ENCODE assay signal across 1 cellular context in the genomic region with DNA sequence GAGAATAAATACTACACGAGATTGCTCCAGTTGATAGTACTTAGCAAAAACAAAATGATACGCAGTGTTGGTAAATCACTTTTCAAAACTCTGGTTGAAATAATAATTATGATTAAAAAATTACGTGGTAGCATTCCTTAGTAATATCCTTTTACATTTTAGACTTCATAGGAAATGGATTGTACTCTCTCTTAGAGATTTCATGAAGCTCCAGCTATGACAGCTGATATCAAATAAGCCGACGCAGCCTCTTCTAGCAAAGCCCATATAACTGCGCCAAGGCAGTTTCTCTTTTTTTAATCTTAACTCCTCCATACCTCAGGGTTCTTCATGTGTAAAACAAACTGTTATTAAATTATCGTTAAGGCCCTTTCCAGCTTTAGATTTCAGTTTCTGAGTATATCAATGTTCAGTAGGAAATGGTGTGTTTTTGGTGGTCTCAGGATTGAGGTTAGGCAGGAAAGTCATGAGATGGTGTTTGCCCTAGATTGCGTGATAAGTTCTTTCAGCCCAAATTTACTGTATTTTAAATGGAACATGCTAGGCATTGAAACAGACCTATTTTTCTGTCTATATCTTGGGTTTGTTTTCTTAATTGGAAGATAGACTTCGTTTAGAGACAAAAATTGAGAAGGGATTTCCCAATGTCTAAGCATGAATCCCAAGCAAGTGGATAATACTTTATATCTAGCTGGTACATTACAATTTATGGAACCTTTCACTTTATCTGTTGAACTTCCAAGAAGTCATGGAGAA.
TF ChIP-seq lines count a peak whose summit lies in the region.

No MANE protein-coding gene starts in this region.

TF ChIP-seq in H1, 55 proteins besides CTCF, POLR2A, EP300 and RAD21:
- no peak for TF ChIP-seq CBX8 (IDR thresholded peaks at IDR 0.05; ENCODE audit: borderline replicate concordance, low read depth, low read length)
- no peak for TF ChIP-seq BRCA1 (IDR thresholded peaks at IDR 0.05; ENCODE audit: low read depth, low read length)
